Comparison of ENCODE assay signal across 14 cellular contexts in the genomic region with DNA sequence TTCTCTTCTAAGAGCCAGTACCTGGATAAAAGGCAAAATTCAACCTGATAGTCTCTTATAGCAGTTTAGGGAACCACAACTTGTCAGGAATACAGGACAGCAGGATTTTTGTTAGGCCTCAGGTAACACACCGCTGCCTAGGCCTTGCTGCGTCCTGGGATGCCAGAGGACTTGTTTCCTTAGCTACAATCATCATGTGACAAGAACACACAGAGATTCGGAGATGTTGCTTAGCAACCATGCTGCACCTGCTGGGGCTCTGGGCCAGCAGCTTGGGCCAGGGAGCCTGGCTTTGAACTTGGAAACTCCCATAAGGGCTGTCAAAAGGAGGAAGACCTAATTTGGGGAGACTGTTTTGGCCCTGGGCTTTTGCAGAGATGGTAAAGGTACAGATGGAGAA. TPM values are rescaled to one million over a fixed set of nuclear protein-coding genes. Genes with fewer than 3 reads are reported as not detected.
DNase-seq lines count a peak whose midpoint lies in the region; ATAC-seq, FAIRE-seq and TF ChIP-seq lines count a peak whose summit lies in the region.
"Had no signal": no experiment of that assay in that cellular context is flagged by ENCODE, and none has a peak within 500 bp of the region (broad histone marks: within the 10 kb centered on the region; RNA-seq: fewer than 3 reads in every experiment).

No MANE protein-coding gene starts in this region.

- H3K79me2 ChIP-seq in OCI-LY7 (ENCODE audit: insufficient read depth, low read depth, low read length) = no peaks in the 10 kb centered on the region

- no peaks in the 10 kb centered on the region for H3K4me1 ChIP-seq in small intestine (ENCODE audit: control insufficient read depth in 2 of 2, insufficient read depth in 1 of 2, low read depth in 1 of 2, low read length in 1 of 2)
- peaks cover 13% of the 10 kb centered on the region for H3K4me1 ChIP-seq in OCI-LY7 (ENCODE audit: insufficient read depth, low read length, poor library complexity, severe bottlenecking)
- H3K4me1 ChIP-seq: BLaER1 had no signal

- FAIRE-seq in small intestine (lab: Jason Lieb, UNC) = no peak

- no peaks in the 10 kb centered on the region for H3K36me3 ChIP-seq in small intestine (ENCODE audit: control insufficient read depth in 2 of 2, insufficient read depth in 2 of 2, low read length in 2 of 2)
- H3K36me3 ChIP-seq in OCI-LY7 (ENCODE audit: insufficient read depth, low read length) = no peaks in the 10 kb centered on the region
- H3K36me3 ChIP-seq: BLaER1, colonic mucosa, neutrophil had no signal

- 24 to 54% (median 34%) methylated on average over 3 of the region's 3 CpGs for WGBS in small intestine, 3 donors

- no peaks in the 10 kb centered on the region for H3K9me2 ChIP-seq in OCI-LY7 (ENCODE audit: insufficient read depth, low read length)
- H3K9me2 ChIP-seq: SK-N-SH had no signal

- CTCF ChIA-PET in OCI-LY7 (lab: Charles Lee; ENCODE audit: unreplicated experiment) = no interaction called here

- no peak overlapping the region for H3K4me2 ChIP-seq in OCI-LY7 (ENCODE audit: low read length)
- H3K4me2 ChIP-seq: BLaER1, SK-N-SH had no signal

- no peak for TF ChIP-seq CTCF in OCI-LY7 (conservative IDR thresholded peaks at IDR 0.05; ENCODE audit: low read length)

- no TSS peak for BruUV-seq in OCI-LY7 (replicated peaks; lab: Mats Ljungman, UMichigan)

- H2AFZ ChIP-seq in OCI-LY7 (ENCODE audit: low read length) = no peak overlapping the region

- H3K4me3 ChIP-seq in small intestine (ENCODE audit: low read depth in 1 of 2, low read length in 2 of 2) (no peak overlapping the region), OCI-LY7 (ENCODE audit: low read depth, low read length, poor library complexity, severe bottlenecking) (no peak overlapping the region)
- H3K4me3 ChIP-seq: BLaER1, colonic mucosa had no signal

- no peaks in the 10 kb centered on the region for H4K20me1 ChIP-seq in OCI-LY7 (ENCODE audit: insufficient read depth, low read length)
- H4K20me1 ChIP-seq: BLaER1 had no signal

- no peak for ATAC-seq in sciatic nerve
- ATAC-seq: stimulated activated effector memory CD8-positive, alpha-beta T cell treated with anti-CD3 and anti-CD28 coated beads, Interleukin-12 subunit alpha, Interleukin-12 subunit beta, amount 100 ng/mL, for 72 hours had no signal

- H3K27ac ChIP-seq in small intestine (ENCODE audit: low read depth in 1 of 2, low read length in 1 of 2) (no peak overlapping the region), OCI-LY7 (ENCODE audit: low read depth, low read length, poor library complexity, severe bottlenecking) (no peak overlapping the region)
- H3K27ac ChIP-seq: BLaER1, colonic mucosa, epithelial cell of prostate, neutrophil had no signal

- POLR2A ChIA-PET in OCI-LY7 (lab: Charles Lee) = no interaction called here

- no peaks in the 10 kb centered on the region for H3K9me3 ChIP-seq in small intestine (ENCODE audit: control insufficient read depth, low read depth)
- H3K9me3 ChIP-seq in OCI-LY7 (ENCODE audit: low read length) = no peaks in the 10 kb centered on the region
- H3K9me3 ChIP-seq: BLaER1, colonic mucosa, neutrophil, SK-N-SH had no signal

- intact Hi-C loops in OCI-LY7 (cut with micrococcal nuclease; ENCODE audit: unreplicated experiment) (no loop called here), sciatic nerve (cut with DNase I) (no loop called here)

- H3K27me3 ChIP-seq in small intestine (ENCODE audit: control insufficient read depth in 2 of 2, insufficient read depth in 2 of 2, low read length in 2 of 2) = no peaks in the 10 kb centered on the region
- H3K27me3 ChIP-seq: BLaER1, colonic mucosa had no signal

- peak; percentile 88 for DNase-seq in NCI-H1092 (lab: John Stamatoyannopoulos, UW)
- peak; percentile 44 for DNase-seq in NCI-H2107 treated with DMSO at 0.1 percent for 48 hours (lab: John Stamatoyannopoulos, UW; ENCODE audit: unreplicated experiment)
- peak; percentile 17 for DNase-seq in RPMI8226
- DNase-seq in small intestine = peak; percentile 31
- no peak for DNase-seq in OCI-LY7 (ENCODE audit: low spot score)
- DNase-seq in GM19238 (ENCODE audit: insufficient read length, low spot score) = no peak
- DNase-seq in sciatic nerve (ENCODE audit: low spot score) = no peak
- DNase-seq: colonic mucosa, GOT3, SK-N-SH had no signal

RNA-seq across cellular contexts. Expression of a gene that starts 36.1 kb away (rescaled TPM):
- polyA plus RNA-seq in small intestine = 10 to 100 TPM in 2 of 3 donors, 1 to 10 TPM in 1; 5.3 to 46.7 (median 11.6) TPM
- 26.9 and 38.6 TPM in 2 replicates for total RNA-seq in OCI-LY7 (2014; rRNA removed; shearing (Covaris generic))
- total RNA-seq in OCI-LY7 (2022) = 45.7 and 55.4 TPM in 2 replicates
- total RNA-seq in sciatic nerve = 84.3 TPM

Comparison
In these comparisons a context has a peak if more than half of its experiments do, and no peak if none do; other contexts are left out.
1. DNase-seq: peak in NCI-H1092 (single experiment), NCI-H2107 treated with DMSO at 0.1 percent for 48 hours (single experiment), RPMI8226 (single experiment) and small intestine (single experiment); none in OCI-LY7 (single experiment), GM19238 (single experiment) and sciatic nerve (single experiment).